ENCODE assay signal across 1 cellular context in the genomic region with DNA sequence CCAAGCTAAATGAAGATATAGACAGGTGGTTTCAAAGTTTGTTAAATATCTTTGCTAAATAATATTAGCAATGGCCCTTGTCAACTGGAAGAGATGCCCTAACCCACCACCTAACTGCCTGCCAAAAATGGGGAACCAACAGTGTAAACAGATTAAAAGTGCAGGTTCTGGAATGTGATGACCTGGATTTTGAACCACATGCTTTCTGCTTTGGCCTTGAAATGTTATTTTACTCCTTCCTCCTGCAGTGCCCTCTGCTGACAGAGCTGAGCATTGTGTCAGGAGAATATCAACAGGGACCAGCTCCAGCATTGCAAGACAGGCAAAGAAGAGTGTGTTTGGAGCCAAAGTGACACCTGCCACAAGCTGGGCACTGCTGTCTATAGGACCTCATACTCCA.
TF ChIP-seq lines count a peak whose summit lies in the region.

No MANE protein-coding gene starts in this region.

TF ChIP-seq in HepG2, 621 proteins besides CTCF, POLR2A, EP300 and RAD21 (continued from another document):
- no peak for TF ChIP-seq ARID2 (CRISPR knock-in tag; IDR thresholded peaks at IDR 0.05; ENCODE audit: borderline replicate concordance)
- TF ChIP-seq KDM1A (CRISPR knock-in tag; IDR thresholded peaks at IDR 0.05): 0 out of 2 replicates have a peak, but pooled peaks have one; percentile 29
- TF ChIP-seq, protein P1, sequence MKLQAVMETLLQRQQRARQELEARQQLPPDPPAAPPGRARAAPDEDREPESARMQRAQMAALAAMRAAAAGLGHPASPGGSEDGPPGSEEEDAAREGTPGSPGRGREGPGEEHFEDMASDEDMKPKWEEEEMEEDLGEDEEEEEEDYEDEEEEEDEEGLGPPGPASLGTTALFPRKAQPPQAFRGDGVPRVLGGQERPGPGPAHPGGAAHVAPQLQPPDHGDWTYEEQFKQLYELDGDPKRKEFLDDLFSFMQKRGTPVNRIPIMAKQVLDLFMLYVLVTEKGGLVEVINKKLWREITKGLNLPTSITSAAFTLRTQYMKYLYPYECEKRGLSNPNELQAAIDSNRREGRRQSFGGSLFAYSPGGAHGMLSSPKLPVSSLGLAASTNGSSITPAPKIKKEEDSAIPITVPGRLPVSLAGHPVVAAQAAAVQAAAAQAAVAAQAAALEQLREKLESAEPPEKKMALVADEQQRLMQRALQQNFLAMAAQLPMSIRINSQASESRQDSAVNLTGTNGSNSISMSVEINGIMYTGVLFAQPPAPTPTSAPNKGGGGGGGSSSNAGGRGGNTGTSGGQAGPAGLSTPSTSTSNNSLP (IDR thresholded peaks at IDR 0.05; ENCODE audit: low read depth, low read length): peak; percentile 57
- TF ChIP-seq CBX5 (CRISPR knock-in tag; IDR thresholded peaks at IDR 0.05; ENCODE audit: borderline replicate concordance): peak; percentile 43; the same call in 1 of the 2 replicates
- no peak for TF ChIP-seq MEIS2 (CRISPR knock-in tag; IDR thresholded peaks at IDR 0.05)
- TF ChIP-seq POGZ (CRISPR knock-in tag; IDR thresholded peaks at IDR 0.05): peak; percentile 84
- TF ChIP-seq, protein P2, sequence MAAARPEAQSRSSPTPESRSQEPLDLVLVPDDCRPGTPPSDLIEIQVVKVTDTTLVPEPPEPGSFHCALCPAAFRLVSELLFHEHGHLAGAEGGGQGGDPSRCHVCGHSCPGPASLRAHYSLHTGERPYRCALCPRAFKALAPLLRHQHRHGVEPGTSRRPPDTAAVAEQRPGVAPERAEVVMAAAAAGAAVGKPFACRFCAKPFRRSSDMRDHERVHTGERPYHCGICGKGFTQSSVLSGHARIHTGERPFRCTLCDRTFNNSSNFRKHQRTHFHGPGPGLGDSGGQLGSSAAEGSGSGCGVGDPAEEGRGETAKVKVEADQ (CRISPR knock-in tag; IDR thresholded peaks at IDR 0.05; ENCODE audit: borderline replicate concordance): no peak
- TF ChIP-seq ZNF326 (CRISPR knock-in tag; IDR thresholded peaks at IDR 0.05; ENCODE audit: borderline replicate concordance): no peak
- TF ChIP-seq IRF2 (CRISPR knock-in tag; IDR thresholded peaks at IDR 0.05): no peak
- TF ChIP-seq, protein P3, sequence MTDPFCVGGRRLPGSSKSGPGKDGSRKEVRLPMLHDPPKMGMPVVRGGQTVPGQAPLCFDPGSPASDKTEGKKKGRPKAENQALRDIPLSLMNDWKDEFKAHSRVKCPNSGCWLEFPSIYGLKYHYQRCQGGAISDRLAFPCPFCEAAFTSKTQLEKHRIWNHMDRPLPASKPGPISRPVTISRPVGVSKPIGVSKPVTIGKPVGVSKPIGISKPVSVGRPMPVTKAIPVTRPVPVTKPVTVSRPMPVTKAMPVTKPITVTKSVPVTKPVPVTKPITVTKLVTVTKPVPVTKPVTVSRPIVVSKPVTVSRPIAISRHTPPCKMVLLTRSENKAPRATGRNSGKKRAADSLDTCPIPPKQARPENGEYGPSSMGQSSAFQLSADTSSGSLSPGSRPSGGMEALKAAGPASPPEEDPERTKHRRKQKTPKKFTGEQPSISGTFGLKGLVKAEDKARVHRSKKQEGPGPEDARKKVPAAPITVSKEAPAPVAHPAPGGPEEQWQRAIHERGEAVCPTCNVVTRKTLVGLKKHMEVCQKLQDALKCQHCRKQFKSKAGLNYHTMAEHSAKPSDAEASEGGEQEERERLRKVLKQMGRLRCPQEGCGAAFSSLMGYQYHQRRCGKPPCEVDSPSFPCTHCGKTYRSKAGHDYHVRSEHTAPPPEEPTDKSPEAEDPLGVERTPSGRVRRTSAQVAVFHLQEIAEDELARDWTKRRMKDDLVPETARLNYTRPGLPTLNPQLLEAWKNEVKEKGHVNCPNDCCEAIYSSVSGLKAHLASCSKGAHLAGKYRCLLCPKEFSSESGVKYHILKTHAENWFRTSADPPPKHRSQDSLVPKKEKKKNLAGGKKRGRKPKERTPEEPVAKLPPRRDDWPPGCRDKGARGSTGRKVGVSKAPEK (CRISPR knock-in tag; IDR thresholded peaks at IDR 0.05; ENCODE audit: borderline replicate concordance): no peak
- no peak for TF ChIP-seq ZFP90 (CRISPR knock-in tag; IDR thresholded peaks at IDR 0.05; ENCODE audit: borderline replicate concordance)
- no peak for TF ChIP-seq CCAR2 (optimal IDR thresholded peaks at IDR 0.05; ENCODE audit: low read depth, low read length)
- TF ChIP-seq KLF11 (CRISPR knock-in tag; IDR thresholded peaks at IDR 0.05): no peak
- TF ChIP-seq LCORL (IDR thresholded peaks at IDR 0.05): peak; percentile 48; the same call in 1 of the 2 replicates
- TF ChIP-seq LCORL (CRISPR knock-in tag; IDR thresholded peaks at IDR 0.05): no peak
- no peak for TF ChIP-seq TAF15 (IDR thresholded peaks at IDR 0.05; ENCODE audit: low read depth, low read length, poor library complexity, severe bottlenecking)
- no peak for TF ChIP-seq PHF5A (CRISPR knock-in tag; IDR thresholded peaks at IDR 0.05; ENCODE audit: low read depth, unreplicated experiment)
- no peak for TF ChIP-seq HNRNPK (IDR thresholded peaks at IDR 0.05; ENCODE audit: low read depth, low read length, poor library complexity, severe bottlenecking)
- no peak for TF ChIP-seq SP2 (CRISPR knock-in tag; IDR thresholded peaks at IDR 0.05)
- TF ChIP-seq, protein P4, sequence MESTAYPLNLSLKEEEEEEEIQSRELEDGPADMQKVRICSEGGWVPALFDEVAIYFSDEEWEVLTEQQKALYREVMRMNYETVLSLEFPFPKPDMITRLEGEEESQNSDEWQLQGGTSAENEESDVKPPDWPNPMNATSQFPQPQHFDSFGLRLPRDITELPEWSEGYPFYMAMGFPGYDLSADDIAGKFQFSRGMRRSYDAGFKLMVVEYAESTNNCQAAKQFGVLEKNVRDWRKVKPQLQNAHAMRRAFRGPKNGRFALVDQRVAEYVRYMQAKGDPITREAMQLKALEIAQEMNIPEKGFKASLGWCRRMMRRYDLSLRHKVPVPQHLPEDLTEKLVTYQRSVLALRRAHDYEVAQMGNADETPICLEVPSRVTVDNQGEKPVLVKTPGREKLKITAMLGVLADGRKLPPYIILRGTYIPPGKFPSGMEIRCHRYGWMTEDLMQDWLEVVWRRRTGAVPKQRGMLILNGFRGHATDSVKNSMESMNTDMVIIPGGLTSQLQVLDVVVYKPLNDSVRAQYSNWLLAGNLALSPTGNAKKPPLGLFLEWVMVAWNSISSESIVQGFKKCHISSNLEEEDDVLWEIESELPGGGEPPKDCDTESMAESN (CRISPR knock-in tag; conservative IDR thresholded peaks at IDR 0.05): no peak
- TF ChIP-seq SNRNP70 (IDR thresholded peaks at IDR 0.05; ENCODE audit: low read depth, low read length): no peak
- TF ChIP-seq RFXAP (CRISPR knock-in tag; IDR thresholded peaks at IDR 0.05; ENCODE audit: borderline replicate concordance): no peak
- TF ChIP-seq SRSF1 (optimal IDR thresholded peaks at IDR 0.05; ENCODE audit: low read depth, low read length): no peak
- TF ChIP-seq ZNF264 (CRISPR knock-in tag; IDR thresholded peaks at IDR 0.05): 0 out of 2 replicates have a peak, but pooled peaks have one; percentile 26
- TF ChIP-seq, protein P5, sequence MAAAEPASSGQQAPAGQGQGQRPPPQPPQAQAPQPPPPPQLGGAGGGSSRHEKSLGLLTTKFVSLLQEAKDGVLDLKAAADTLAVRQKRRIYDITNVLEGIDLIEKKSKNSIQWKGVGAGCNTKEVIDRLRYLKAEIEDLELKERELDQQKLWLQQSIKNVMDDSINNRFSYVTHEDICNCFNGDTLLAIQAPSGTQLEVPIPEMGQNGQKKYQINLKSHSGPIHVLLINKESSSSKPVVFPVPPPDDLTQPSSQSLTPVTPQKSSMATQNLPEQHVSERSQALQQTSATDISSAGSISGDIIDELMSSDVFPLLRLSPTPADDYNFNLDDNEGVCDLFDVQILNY (CRISPR knock-in tag; conservative IDR thresholded peaks at IDR 0.05): no peak
- TF ChIP-seq ARNTL (CRISPR knock-in tag; IDR thresholded peaks at IDR 0.05): no peak
- TF ChIP-seq ZFX (CRISPR knock-in tag; IDR thresholded peaks at IDR 0.05; ENCODE audit: low read depth): no peak
- TF ChIP-seq ZNF224 (CRISPR knock-in tag; IDR thresholded peaks at IDR 0.05): no peak
- TF ChIP-seq SYNCRIP (IDR thresholded peaks at IDR 0.05; ENCODE audit: insufficient read depth, low read depth, low read length): no peak
- no peak for TF ChIP-seq ZNF563 (CRISPR knock-in tag; IDR thresholded peaks at IDR 0.05)
- 0 out of 2 replicates have a peak, but pooled peaks have one; percentile 14 for TF ChIP-seq ELF1 (CRISPR knock-in tag; IDR thresholded peaks at IDR 0.05)
- TF ChIP-seq, protein P6, sequence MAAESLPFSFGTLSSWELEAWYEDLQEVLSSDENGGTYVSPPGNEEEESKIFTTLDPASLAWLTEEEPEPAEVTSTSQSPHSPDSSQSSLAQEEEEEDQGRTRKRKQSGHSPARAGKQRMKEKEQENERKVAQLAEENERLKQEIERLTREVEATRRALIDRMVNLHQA (CRISPR knock-in tag; IDR thresholded peaks at IDR 0.05): no peak
- TF ChIP-seq GTF3A (CRISPR knock-in tag; conservative IDR thresholded peaks at IDR 0.05): no peak
- TF ChIP-seq, protein P7, sequence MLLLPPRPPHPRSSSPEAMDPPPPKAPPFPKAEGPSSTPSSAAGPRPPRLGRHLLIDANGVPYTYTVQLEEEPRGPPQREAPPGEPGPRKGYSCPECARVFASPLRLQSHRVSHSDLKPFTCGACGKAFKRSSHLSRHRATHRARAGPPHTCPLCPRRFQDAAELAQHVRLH (CRISPR knock-in tag; IDR thresholded peaks at IDR 0.05; ENCODE audit: borderline replicate concordance, low read depth): peak; percentile 20; the same call in 1 of the 2 replicates
- TF ChIP-seq, protein P8, sequence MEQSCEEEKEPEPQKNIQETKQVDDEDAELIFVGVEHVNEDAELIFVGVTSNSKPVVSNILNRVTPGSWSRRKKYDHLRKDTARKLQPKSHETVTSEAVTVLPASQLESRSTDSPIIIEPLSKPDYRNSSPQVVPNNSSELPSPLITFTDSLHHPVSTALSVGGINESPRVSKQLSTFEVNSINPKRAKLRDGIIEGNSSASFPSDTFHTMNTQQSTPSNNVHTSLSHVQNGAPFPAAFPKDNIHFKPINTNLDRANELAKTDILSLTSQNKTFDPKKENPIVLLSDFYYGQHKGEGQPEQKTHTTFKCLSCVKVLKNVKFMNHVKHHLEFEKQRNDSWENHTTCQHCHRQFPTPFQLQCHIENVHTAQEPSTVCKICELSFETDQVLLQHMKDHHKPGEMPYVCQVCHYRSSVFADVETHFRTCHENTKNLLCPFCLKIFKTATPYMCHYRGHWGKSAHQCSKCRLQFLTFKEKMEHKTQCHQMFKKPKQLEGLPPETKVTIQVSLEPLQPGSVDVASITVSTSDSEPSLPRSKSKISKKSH (CRISPR knock-in tag; IDR thresholded peaks at IDR 0.05; ENCODE audit: borderline replicate concordance): no peak
- TF ChIP-seq ZNF780A (CRISPR knock-in tag; IDR thresholded peaks at IDR 0.05): peak; percentile 72; the same call in 1 of the 2 replicates
- TF ChIP-seq, protein P9, sequence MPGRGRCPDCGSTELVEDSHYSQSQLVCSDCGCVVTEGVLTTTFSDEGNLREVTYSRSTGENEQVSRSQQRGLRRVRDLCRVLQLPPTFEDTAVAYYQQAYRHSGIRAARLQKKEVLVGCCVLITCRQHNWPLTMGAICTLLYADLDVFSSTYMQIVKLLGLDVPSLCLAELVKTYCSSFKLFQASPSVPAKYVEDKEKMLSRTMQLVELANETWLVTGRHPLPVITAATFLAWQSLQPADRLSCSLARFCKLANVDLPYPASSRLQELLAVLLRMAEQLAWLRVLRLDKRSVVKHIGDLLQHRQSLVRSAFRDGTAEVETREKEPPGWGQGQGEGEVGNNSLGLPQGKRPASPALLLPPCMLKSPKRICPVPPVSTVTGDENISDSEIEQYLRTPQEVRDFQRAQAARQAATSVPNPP (CRISPR knock-in tag; IDR thresholded peaks at IDR 0.05): no peak
- TF ChIP-seq JUND (CRISPR knock-in tag; IDR thresholded peaks at IDR 0.05): 0 out of 2 replicates have a peak, but pooled peaks have one; percentile 36
- peak; percentile 63; the same call in 1 of the 2 replicates for TF ChIP-seq FOXK1 (CRISPR knock-in tag; IDR thresholded peaks at IDR 0.05; ENCODE audit: borderline replicate concordance, low read depth)
- TF ChIP-seq, protein P10, sequence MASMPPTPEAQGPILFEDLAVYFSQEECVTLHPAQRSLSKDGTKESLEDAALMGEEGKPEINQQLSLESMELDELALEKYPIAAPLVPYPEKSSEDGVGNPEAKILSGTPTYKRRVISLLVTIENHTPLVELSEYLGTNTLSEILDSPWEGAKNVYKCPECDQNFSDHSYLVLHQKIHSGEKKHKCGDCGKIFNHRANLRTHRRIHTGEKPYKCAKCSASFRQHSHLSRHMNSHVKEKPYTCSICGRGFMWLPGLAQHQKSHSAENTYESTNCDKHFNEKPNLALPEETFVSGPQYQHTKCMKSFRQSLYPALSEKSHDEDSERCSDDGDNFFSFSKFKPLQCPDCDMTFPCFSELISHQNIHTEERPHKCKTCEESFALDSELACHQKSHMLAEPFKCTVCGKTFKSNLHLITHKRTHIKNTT (CRISPR knock-in tag; IDR thresholded peaks at IDR 0.05): no peak
- no peak for TF ChIP-seq ZNF383 (CRISPR knock-in tag; IDR thresholded peaks at IDR 0.05; ENCODE audit: borderline replicate concordance)
- no peak for TF ChIP-seq POLR2G (IDR thresholded peaks at IDR 0.05; ENCODE audit: low read depth, low read length)
- peak; percentile 56; the same call in 1 of the 2 replicates for TF ChIP-seq RCOR2 (CRISPR knock-in tag; IDR thresholded peaks at IDR 0.05)
- TF ChIP-seq FOXO1 (CRISPR knock-in tag; IDR thresholded peaks at IDR 0.05): peak; percentile 55; the same call in 1 of the 2 replicates
